Comparison of ENCODE assay signal across 11 cellular contexts in the genomic region with DNA sequence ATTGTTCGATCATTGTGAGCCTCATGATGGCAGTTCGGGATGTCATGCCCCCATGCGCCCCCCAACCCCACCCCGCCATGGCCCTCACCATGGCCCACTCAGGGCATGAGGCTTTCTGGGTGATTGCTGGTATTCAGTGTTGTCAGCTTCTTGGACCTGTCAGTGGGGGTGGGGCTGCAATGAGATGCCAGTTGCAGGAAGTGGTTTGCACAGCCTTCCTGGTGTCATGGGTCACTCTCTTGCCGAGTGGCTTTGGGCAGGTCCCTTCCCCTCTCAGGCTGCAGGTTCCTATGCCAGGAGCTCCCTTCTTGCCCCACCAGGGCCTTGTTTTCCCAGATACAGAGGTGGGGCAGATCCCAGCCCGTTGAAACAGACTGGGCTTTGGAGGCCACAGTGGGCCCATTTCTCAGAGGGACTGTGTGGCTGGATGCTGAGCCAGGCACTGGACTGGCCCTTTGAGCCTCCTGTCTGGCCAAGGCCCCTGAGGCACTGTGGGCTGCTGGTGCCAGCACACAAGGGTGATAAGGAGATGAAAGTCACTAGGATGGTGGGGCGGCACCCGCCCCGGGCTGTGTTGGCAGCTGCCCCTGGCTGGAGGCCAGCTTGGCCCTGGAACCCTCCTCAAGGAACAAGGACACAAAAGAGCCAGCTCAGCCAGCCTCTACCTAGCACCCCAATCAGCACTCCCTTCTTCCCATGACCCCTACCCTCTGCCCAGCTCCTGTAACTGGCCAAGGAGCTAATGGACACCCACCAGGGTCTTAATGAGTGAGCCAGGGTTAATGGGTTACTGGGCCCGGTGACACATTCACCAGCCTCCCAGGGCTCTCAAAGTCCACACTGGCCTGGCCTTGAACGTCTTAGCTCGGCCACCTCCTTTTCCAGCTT. TPM values are rescaled to one million over a fixed set of nuclear protein-coding genes. Genes with fewer than 3 reads are reported as not detected.
A peak's percentile ranks its signal among the peaks of the same experiment; 100 is the strongest.
DNase-seq lines count a peak whose midpoint lies in the region; ATAC-seq, FAIRE-seq and TF ChIP-seq lines count a peak whose summit lies in the region.
"Had no signal": no experiment of that assay in that cellular context is flagged by ENCODE, and none has a peak within 500 bp of the region (broad histone marks: within the 10 kb centered on the region; RNA-seq: fewer than 3 reads in every experiment).

No MANE protein-coding gene starts in this region.

- H3K4me3 ChIP-seq in NB4 (ENCODE audit: low read depth, low read length) (no peak overlapping the region), psoas muscle (no peak overlapping the region)
- H3K4me3 ChIP-seq: smooth muscle cell had no signal

- peak; percentile 16 for FAIRE-seq in GM12891 (lab: Jason Lieb, UNC)
- FAIRE-seq: keratinocyte had no signal

- no peaks in the 10 kb centered on the region for H3K27me3 ChIP-seq in psoas muscle (ENCODE audit: insufficient read depth in 3 of 3, low read length in 2 of 3)

- TF ChIP-seq CTCF in NB4 (IDR thresholded peaks at IDR 0.05; ENCODE audit: low read depth, low read length) (no peak), psoas muscle (IDR thresholded peaks at IDR 0.05) (no peak)

- peak; percentile 17 for ATAC-seq in esophagus mucosa
- peak in 3 of 4 donors; percentile 26 to 31 (median 27) for ATAC-seq in psoas muscle

- no peaks in the 10 kb centered on the region for H3K9me3 ChIP-seq in psoas muscle

- no peak overlapping the region for H3K27ac ChIP-seq in psoas muscle

- DNase-seq in GM12891 (ENCODE audit: insufficient read length, low spot score) = no peak
- peak; percentile 74 for DNase-seq in NB4 (ENCODE audit: low read depth)
- no peak for DNase-seq in psoas muscle
- no peak for DNase-seq in cerebellar nuclear complex (lab: John Stamatoyannopoulos, UW)
- no peak for DNase-seq in NCI-H2107 (lab: John Stamatoyannopoulos, UW)
- DNase-seq in activated CD4-positive, alpha-beta T cell treated with anti-CD3 and anti-CD28 coated beads for 48 hours = no peak
- DNase-seq: activated naive CD4-positive, alpha-beta T cell treated with anti-CD3 and anti-CD28 coated beads, Interleukin-2, amount 50 U/mL, for 16 hours; NCI-H345 had no signal

- TF ChIP-seq POLR2A in GM12891 (IDR thresholded peaks at IDR 0.05; ENCODE audit: low read depth, low read length) (no peak), NB4 (IDR thresholded peaks at IDR 0.05; ENCODE audit: extremely low read depth, insufficient read length) (no peak)

- intact Hi-C loops in psoas muscle (cut with DNase I) = no loop called here

- no peaks in the 10 kb centered on the region for H3K36me3 ChIP-seq in psoas muscle (ENCODE audit: insufficient read depth in 1 of 2, low read depth in 1 of 2)

- WGBS in psoas muscle, 3 donors = 69 to 74% (median 71%) methylated on average over 12 of the region's 12 CpGs

- H3K4me1 ChIP-seq in psoas muscle = no peaks in the 10 kb centered on the region

TF ChIP-seq in GM12891, 5 proteins besides CTCF, POLR2A, EP300 and RAD21:
- TF ChIP-seq SPI1 (IDR thresholded peaks at IDR 0.05; ENCODE audit: low read depth, low read length) (no peak), POU2F2 (IDR thresholded peaks at IDR 0.05; ENCODE audit: low read depth, low read length) (no peak), POLR2AphosphoS5 (IDR thresholded peaks at IDR 0.05; ENCODE audit: low read depth, low read length) (no peak), TAF1 (IDR thresholded peaks at IDR 0.05; ENCODE audit: low read depth, low read length) (no peak), PAX5 (IDR thresholded peaks at IDR 0.05; ENCODE audit: insufficient read depth, low read length, severe bottlenecking) (no peak)

RNA-seq across cellular contexts. Expression of a gene that starts 1.5 kb away (rescaled TPM):
- polyA plus RNA-seq in GM12891 (2012; ENCODE audit: low read depth, missing spikeins) = 36.6 TPM
- total RNA-seq in esophagus mucosa = 2.9 TPM
- total RNA-seq in psoas muscle = 1 to 10 TPM in 2 of 4 donors, under 1 TPM in 2; 0.71 to 2.6 (median 1.7) TPM
- polyA plus RNA-seq in psoas muscle = 1 to 10 TPM in 1 of 3 donors, under 1 TPM in 2; 0.52 to 1.3 (median 0.97) TPM

RNA-seq across cellular contexts. Expression of a gene that starts 8.6 kb away (rescaled TPM):
- polyA plus RNA-seq in GM12891 (2012; ENCODE audit: low read depth, missing spikeins) = 1.5 TPM
- total RNA-seq in esophagus mucosa (5.0 TPM), psoas muscle (1 to 10 TPM in 3 of 4 donors, under 1 TPM in 1; 0.93 to 4.1 (median 2.7) TPM)
- 1 to 10 TPM in 2 of 3 donors, under 1 TPM in 1; 0.99 to 3.9 (median 2.0) TPM for polyA plus RNA-seq in psoas muscle

RNA-seq across cellular contexts. Expression of a gene that starts 45.7 kb away (rescaled TPM):
- polyA plus RNA-seq in GM12891 (2012; ENCODE audit: low read depth, missing spikeins) = 167 TPM
- total RNA-seq in esophagus mucosa = 72.7 TPM
- total RNA-seq in psoas muscle = 10 to 100 TPM; 68.8 to 90.5 (median 75.8) TPM
- 100 to 1,000 TPM in 2 of 3 donors, 10 to 100 TPM in 1; 82.7 to 129 (median 110) TPM for polyA plus RNA-seq in psoas muscle

RNA-seq across cellular contexts. Expression of a gene that starts 46.5 kb away (rescaled TPM):
- polyA plus RNA-seq in GM12891 (2012; ENCODE audit: low read depth, missing spikeins) = 60.7 TPM
- total RNA-seq in esophagus mucosa = 50.1 TPM
- total RNA-seq in psoas muscle = 100 to 1,000 TPM; 114 to 232 (median 181) TPM
- polyA plus RNA-seq in psoas muscle = 100 to 1,000 TPM; 137 to 180 (median 151) TPM
